In genomic region chr2:37365669-37366068, GRCh38 we compare ENCODE assay signal across 13 cellular contexts. TPM values are rescaled to one million over a fixed set of nuclear protein-coding genes. Genes with fewer than 3 reads are reported as not detected.
DNase-seq lines count a peak whose midpoint lies in the region; ATAC-seq and TF ChIP-seq lines count a peak whose summit lies in the region.
"Had no signal": no experiment of that assay in that cellular context is flagged by ENCODE, and none has a peak within 500 bp of the region (broad histone marks: within the 10 kb centered on the region; RNA-seq: fewer than 3 reads in every experiment).

No MANE protein-coding gene starts in this region.

- H4K20me1 ChIP-seq in hepatocyte (ENCODE audit: insufficient read depth, poor library complexity, severe bottlenecking), result no peaks in the 10 kb centered on the region

- no peaks in the 10 kb centered on the region for H3K4me1 ChIP-seq in hepatocyte (ENCODE audit: insufficient read depth)

- 88% methylated on average over 2 of the region's 2 CpGs for WGBS in hepatocyte (ENCODE audit: low lambda C conversion rate, missing lambda C conversion rate)

- H3K4me2 ChIP-seq in hepatocyte, result no peak overlapping the region

- H3K9me2 ChIP-seq in hepatocyte (replicated peaks; ENCODE audit: insufficient read depth), result no peaks in the 10 kb centered on the region

- no peaks in the 10 kb centered on the region for H3K79me2 ChIP-seq in hepatocyte

- TF ChIP-seq CTCF in hepatocyte (IDR thresholded peaks at IDR 0.05; ENCODE audit: poor library complexity), result no peak

- H3K27me3 ChIP-seq in hepatocyte, result no peaks in the 10 kb centered on the region
- H3K27me3 ChIP-seq: esophagus squamous epithelium had no signal

- H3K4me3 ChIP-seq in hepatocyte, result no peak overlapping the region
- H3K4me3 ChIP-seq: esophagus squamous epithelium, lung, thoracic aorta had no signal

- no peak overlapping the region for H3K27ac ChIP-seq in hepatocyte
- H3K27ac ChIP-seq: esophagus squamous epithelium, thoracic aorta had no signal

- no peaks in the 10 kb centered on the region for H3K36me3 ChIP-seq in hepatocyte (replicated peaks; ENCODE audit: insufficient read depth, low read depth)
- H3K36me3 ChIP-seq: esophagus squamous epithelium, thoracic aorta had no signal

- H2AFZ ChIP-seq in hepatocyte, result no peak overlapping the region

- ATAC-seq in GM18502 (IDR thresholded peaks at IDR 0.05; ENCODE audit: poor library complexity, unreplicated experiment) (peak; percentile 83), GM21447 (IDR thresholded peaks at IDR 0.05; ENCODE audit: unreplicated experiment) (peak; percentile 86)

- H3K9me3 ChIP-seq in hepatocyte (ENCODE audit: low read depth), result no peaks in the 10 kb centered on the region
- H3K9me3 ChIP-seq: esophagus squamous epithelium, thoracic aorta had no signal

- DNase-seq in HS-27A (ENCODE audit: low read depth) (peak; percentile 62), kidney tubule cell (ENCODE audit: low spot score) (peak; percentile 80), hepatocyte (ENCODE audit: low spot score) (no peak), NCI-H446 (lab: John Stamatoyannopoulos, UW) (no peak), GF-D8 (lab: John Stamatoyannopoulos, UW) (no peak)
- DNase-seq in activated CD8-positive, alpha-beta memory T cell treated with anti-CD3 and anti-CD28 coated beads for 24 hours, result no peak
- DNase-seq: anterior cingulate cortex, esophagus squamous epithelium, H7 had no signal

RNA-seq across cellular contexts. Expression of gene QPCT, which starts 21.2 kb away (rescaled TPM):
- 2.0 TPM in 1 of 2 replicates, not detected in the other for total RNA-seq in hepatocyte
- 0.36 and 0.81 TPM in 2 replicates for polyA plus RNA-seq in hepatocyte

RNA-seq across cellular contexts. Expression of gene PRKD3, which starts 41.0 kb away (rescaled TPM):
- total RNA-seq in hepatocyte, result 35.9 and 36.4 TPM in 2 replicates
- polyA plus RNA-seq in hepatocyte, result 17.3 and 20.7 TPM in 2 replicates

Comparison
In these comparisons a context has a peak if more than half of its experiments do, and no peak if none do; other contexts are left out.
1. DNase-seq: peak in HS-27A (single experiment) and kidney tubule cell (single experiment); none in hepatocyte (single experiment), activated CD8-positive, alpha-beta memory T cell treated with anti-CD3 and anti-CD28 coated beads for 24 hours (single experiment), NCI-H446 (0 of 2) and GF-D8 (single experiment).